30 cellular contexts compared by ENCODE assay signal in genomic region chr7:78265086-78265485, GRCh38.
"Had no signal": no experiment of that assay in that cellular context is flagged by ENCODE, and none has a peak within 500 bp of the region (broad histone marks: within the 10 kb centered on the region; RNA-seq: fewer than 3 reads in every experiment).

No MANE protein-coding gene starts in this region.

- H3K27ac ChIP-seq: adrenal gland, body of pancreas, esophagus muscularis mucosa, gastroesophageal sphincter, heart right ventricle, hepatocyte had no signal

- ATAC-seq: activated CD4-positive, alpha-beta T cell treated with anti-CD3 and anti-CD28 coated beads for 36 hours; activated CD8-positive, alpha-beta memory T cell treated with anti-CD3 and anti-CD28 coated beads, Interleukin-2, amount 10 ng/mL, durations not matched to agents 7 days and 5 days; activated CD8-positive, alpha-beta T cell treated with anti-CD3 and anti-CD28 coated beads, Interleukin-2, amount 10 ng/mL, durations not matched to agents 7 days and 5 days; activated naive CD8-positive, alpha-beta T cell treated with anti-CD3 and anti-CD28 coated beads, Interleukin-2, amount 50 U/mL, for 24 hours; body of pancreas; effector memory CD8-positive, alpha-beta T cell; gastroesophageal sphincter; heart right ventricle had no signal

- FAIRE-seq: colon had no signal

- H3K27me3 ChIP-seq: adrenal gland, body of pancreas, esophagus muscularis mucosa, gastroesophageal sphincter, heart right ventricle, hepatocyte had no signal

- H3K4me3 ChIP-seq: adrenal gland, body of pancreas, esophagus muscularis mucosa, gastroesophageal sphincter, heart right ventricle, hepatocyte had no signal

- H3K36me3 ChIP-seq: adrenal gland, esophagus muscularis mucosa, gastroesophageal sphincter, heart right ventricle had no signal

- H2AFZ ChIP-seq: hepatocyte had no signal

- H3K4me1 ChIP-seq: adrenal gland, esophagus muscularis mucosa, gastroesophageal sphincter, heart right ventricle had no signal

- H3K4me2 ChIP-seq: hepatocyte had no signal

- DNase-seq: activated CD4-positive, alpha-beta memory T cell treated with anti-CD3 and anti-CD28 coated beads for 36 hours; activated CD4-positive, alpha-beta T cell treated with anti-CD3 and anti-CD28 coated beads for 36 hours; activated CD4-positive, alpha-beta T cell treated with anti-CD3 and anti-CD28 coated beads, Interleukin-2, amount 10 ng/mL, durations not matched to agents 24 days and 14 days; activated CD4-positive, CD25-positive, alpha-beta regulatory T cell; activated CD4-positive, CD25-positive, alpha-beta regulatory T cell treated with anti-CD3 and anti-CD28 coated beads, Interleukin-2, amount 50 U/mL, for 72 hours; activated CD8-positive, alpha-beta memory T cell treated with anti-CD3 and anti-CD28 coated beads, Interleukin-2, amount 10 ng/mL, durations not matched to agents 7 days and 5 days; activated CD8-positive, alpha-beta memory T cell treated with anti-CD3 and anti-CD28 coated beads, Interleukin-2, amount 50 U/mL, for 4 hours; activated CD8-positive, alpha-beta T cell treated with anti-CD3 and anti-CD28 coated beads, Interleukin-2, amount 10 ng/mL, durations not matched to agents 7 days and 5 days; activated effector memory CD4-positive, alpha-beta T cell treated with anti-CD3 and anti-CD28 coated beads, Interleukin-2, amount 50 U/mL, for 16 hours; activated naive CD4-positive, alpha-beta T cell treated with anti-CD3 and anti-CD28 coated beads for 36 hours; activated naive CD8-positive, alpha-beta T cell treated with anti-CD3 and anti-CD28 coated beads for 36 hours; activated naive CD8-positive, alpha-beta T cell treated with anti-CD3 and anti-CD28 coated beads, Interleukin-2, amount 50 U/mL, for 24 hours; activated T-cell treated with anti-CD3 and anti-CD28 coated beads, Interleukin-2, amount 50 U/mL, for 1 hour; activated T-cell treated with anti-CD3 and anti-CD28 coated beads, Interleukin-2, amount 50 U/mL, for 48 hours; adrenal gland; amygdala; aorta; body of pancreas; caudate nucleus; cortex of kidney; dermis blood vessel endothelial cell; effector CD4-positive, alpha-beta T cell; effector memory CD8-positive, alpha-beta T cell; erythroblast; foreskin melanocyte; heart right ventricle had no signal

- H3K9me3 ChIP-seq: adrenal gland, body of pancreas, esophagus muscularis mucosa had no signal

- H3K79me2 ChIP-seq: hepatocyte had no signal
